3 cellular contexts compared by ENCODE assay signal in the genomic region with DNA sequence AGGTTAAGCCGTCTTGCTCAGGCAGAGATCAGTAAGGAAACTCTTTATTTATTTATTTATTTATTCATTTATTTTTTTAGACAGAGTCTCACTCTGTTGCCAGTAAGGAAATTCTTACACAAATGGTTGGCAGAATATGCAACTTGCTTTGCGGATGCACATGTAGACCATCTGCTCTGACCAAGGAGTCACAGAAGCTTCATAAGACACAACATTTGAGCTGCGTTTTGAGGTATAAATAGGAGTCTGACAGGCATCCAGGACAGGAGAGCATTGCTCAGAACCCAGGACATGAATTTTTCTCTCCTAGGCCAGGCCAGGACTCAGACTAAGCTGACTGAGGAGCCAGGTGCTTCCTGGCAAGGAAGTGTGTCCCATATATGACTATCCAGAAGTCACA.
TF ChIP-seq lines count a peak whose summit lies in the region.

No MANE protein-coding gene starts in this region.

TF ChIP-seq in SK-N-SH treated with all-trans-retinoic acid at 6 μM for 48 hours, 23 proteins besides CTCF, POLR2A, EP300 and RAD21 (continued from another document):
- no peak for TF ChIP-seq ARNTL (CRISPR knock-in tag; IDR thresholded peaks at IDR 0.05; ENCODE audit: borderline replicate concordance, low read depth)
- TF ChIP-seq ZFP30 (CRISPR knock-in tag; IDR thresholded peaks at IDR 0.05) = no peak
- TF ChIP-seq, protein P1, sequence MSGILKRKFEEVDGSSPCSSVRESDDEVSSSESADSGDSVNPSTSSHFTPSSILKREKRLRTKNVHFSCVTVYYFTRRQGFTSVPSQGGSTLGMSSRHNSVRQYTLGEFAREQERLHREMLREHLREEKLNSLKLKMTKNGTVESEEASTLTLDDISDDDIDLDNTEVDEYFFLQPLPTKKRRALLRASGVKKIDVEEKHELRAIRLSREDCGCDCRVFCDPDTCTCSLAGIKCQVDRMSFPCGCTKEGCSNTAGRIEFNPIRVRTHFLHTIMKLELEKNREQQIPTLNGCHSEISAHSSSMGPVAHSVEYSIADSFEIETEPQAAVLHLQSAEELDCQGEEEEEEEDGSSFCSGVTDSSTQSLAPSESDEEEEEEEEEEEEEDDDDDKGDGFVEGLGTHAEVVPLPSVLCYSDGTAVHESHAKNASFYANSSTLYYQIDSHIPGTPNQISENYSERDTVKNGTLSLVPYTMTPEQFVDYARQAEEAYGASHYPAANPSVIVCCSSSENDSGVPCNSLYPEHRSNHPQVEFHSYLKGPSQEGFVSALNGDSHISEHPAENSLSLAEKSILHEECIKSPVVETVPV (CRISPR knock-in tag; IDR thresholded peaks at IDR 0.05) = no peak

TF ChIP-seq in SK-N-SH, 30 proteins besides CTCF, POLR2A, EP300 and RAD21 (continued from another document):
- TF ChIP-seq, protein P2, sequence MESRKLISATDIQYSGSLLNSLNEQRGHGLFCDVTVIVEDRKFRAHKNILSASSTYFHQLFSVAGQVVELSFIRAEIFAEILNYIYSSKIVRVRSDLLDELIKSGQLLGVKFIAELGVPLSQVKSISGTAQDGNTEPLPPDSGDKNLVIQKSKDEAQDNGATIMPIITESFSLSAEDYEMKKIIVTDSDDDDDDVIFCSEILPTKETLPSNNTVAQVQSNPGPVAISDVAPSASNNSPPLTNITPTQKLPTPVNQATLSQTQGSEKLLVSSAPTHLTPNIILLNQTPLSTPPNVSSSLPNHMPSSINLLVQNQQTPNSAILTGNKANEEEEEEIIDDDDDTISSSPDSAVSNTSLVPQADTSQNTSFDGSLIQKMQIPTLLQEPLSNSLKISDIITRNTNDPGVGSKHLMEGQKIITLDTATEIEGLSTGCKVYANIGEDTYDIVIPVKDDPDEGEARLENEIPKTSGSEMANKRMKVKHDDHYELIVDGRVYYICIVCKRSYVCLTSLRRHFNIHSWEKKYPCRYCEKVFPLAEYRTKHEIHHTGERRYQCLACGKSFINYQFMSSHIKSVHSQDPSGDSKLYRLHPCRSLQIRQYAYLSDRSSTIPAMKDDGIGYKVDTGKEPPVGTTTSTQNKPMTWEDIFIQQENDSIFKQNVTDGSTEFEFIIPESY (IDR thresholded peaks at IDR 0.05; ENCODE audit: borderline replicate concordance, low read depth) = no peak
- TF ChIP-seq YY1 (IDR thresholded peaks at IDR 0.05; ENCODE audit: low read depth) (no peak), ELF1 (IDR thresholded peaks at IDR 0.05) (no peak), TAF1 (IDR thresholded peaks at IDR 0.05; ENCODE audit: borderline replicate concordance, low read depth, low read length) (no peak), NFIC (IDR thresholded peaks at IDR 0.05; ENCODE audit: borderline replicate concordance) (no peak), FOXM1 (IDR thresholded peaks at IDR 0.05; ENCODE audit: low read depth) (no peak), RXRA (IDR thresholded peaks at IDR 0.05; ENCODE audit: borderline replicate concordance, low read depth) (no peak), FOXJ3 (CRISPR knock-in tag; IDR thresholded peaks at IDR 0.05) (no peak), USF2 (IDR thresholded peaks at IDR 0.05; ENCODE audit: borderline replicate concordance, low read depth, low read length) (no peak)
- TF ChIP-seq, protein P3, sequence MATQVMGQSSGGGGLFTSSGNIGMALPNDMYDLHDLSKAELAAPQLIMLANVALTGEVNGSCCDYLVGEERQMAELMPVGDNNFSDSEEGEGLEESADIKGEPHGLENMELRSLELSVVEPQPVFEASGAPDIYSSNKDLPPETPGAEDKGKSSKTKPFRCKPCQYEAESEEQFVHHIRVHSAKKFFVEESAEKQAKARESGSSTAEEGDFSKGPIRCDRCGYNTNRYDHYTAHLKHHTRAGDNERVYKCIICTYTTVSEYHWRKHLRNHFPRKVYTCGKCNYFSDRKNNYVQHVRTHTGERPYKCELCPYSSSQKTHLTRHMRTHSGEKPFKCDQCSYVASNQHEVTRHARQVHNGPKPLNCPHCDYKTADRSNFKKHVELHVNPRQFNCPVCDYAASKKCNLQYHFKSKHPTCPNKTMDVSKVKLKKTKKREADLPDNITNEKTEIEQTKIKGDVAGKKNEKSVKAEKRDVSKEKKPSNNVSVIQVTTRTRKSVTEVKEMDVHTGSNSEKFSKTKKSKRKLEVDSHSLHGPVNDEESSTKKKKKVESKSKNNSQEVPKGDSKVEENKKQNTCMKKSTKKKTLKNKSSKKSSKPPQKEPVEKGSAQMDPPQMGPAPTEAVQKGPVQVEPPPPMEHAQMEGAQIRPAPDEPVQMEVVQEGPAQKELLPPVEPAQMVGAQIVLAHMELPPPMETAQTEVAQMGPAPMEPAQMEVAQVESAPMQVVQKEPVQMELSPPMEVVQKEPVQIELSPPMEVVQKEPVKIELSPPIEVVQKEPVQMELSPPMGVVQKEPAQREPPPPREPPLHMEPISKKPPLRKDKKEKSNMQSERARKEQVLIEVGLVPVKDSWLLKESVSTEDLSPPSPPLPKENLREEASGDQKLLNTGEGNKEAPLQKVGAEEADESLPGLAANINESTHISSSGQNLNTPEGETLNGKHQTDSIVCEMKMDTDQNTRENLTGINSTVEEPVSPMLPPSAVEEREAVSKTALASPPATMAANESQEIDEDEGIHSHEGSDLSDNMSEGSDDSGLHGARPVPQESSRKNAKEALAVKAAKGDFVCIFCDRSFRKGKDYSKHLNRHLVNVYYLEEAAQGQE (IDR thresholded peaks at IDR 0.05; ENCODE audit: low read depth, low read length) = no peak
TF ChIP-seq in SK-N-SH: peak in this region for 0.

TF ChIP-seq in HEK293, 187 proteins besides CTCF, POLR2A, EP300 and RAD21 (continued from another document):
- TF ChIP-seq, protein P4, sequence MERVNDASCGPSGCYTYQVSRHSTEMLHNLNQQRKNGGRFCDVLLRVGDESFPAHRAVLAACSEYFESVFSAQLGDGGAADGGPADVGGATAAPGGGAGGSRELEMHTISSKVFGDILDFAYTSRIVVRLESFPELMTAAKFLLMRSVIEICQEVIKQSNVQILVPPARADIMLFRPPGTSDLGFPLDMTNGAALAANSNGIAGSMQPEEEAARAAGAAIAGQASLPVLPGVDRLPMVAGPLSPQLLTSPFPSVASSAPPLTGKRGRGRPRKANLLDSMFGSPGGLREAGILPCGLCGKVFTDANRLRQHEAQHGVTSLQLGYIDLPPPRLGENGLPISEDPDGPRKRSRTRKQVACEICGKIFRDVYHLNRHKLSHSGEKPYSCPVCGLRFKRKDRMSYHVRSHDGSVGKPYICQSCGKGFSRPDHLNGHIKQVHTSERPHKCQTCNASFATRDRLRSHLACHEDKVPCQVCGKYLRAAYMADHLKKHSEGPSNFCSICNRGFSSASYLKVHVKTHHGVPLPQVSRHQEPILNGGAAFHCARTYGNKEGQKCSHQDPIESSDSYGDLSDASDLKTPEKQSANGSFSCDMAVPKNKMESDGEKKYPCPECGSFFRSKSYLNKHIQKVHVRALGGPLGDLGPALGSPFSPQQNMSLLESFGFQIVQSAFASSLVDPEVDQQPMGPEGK (tag by site-specific recombination; IDR thresholded peaks at IDR 0.05) = no peak
- TF ChIP-seq ZFP3 (tag by site-specific recombination; IDR thresholded peaks at IDR 0.05; ENCODE audit: low read depth) (peak; percentile 62), ZNF274 (IDR thresholded peaks at IDR 0.05; ENCODE audit: low read length) (no peak), ZNF274 (tag by site-specific recombination; IDR thresholded peaks at IDR 0.05; ENCODE audit: borderline replicate concordance) (no peak), ZNF433 (tag by site-specific recombination; IDR thresholded peaks at IDR 0.05; ENCODE audit: low read depth) (no peak), ZNF791 (tag by site-specific recombination; IDR thresholded peaks at IDR 0.05) (no peak)
- TF ChIP-seq, protein P5, sequence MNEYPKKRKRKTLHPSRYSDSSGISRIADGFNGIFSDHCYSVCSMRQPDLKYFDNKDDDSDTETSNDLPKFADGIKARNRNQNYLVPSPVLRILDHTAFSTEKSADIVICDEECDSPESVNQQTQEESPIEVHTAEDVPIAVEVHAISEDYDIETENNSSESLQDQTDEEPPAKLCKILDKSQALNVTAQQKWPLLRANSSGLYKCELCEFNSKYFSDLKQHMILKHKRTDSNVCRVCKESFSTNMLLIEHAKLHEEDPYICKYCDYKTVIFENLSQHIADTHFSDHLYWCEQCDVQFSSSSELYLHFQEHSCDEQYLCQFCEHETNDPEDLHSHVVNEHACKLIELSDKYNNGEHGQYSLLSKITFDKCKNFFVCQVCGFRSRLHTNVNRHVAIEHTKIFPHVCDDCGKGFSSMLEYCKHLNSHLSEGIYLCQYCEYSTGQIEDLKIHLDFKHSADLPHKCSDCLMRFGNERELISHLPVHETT (tag by site-specific recombination; IDR thresholded peaks at IDR 0.05) = no peak
